8 cellular contexts compared by ENCODE assay signal in the genomic region with DNA sequence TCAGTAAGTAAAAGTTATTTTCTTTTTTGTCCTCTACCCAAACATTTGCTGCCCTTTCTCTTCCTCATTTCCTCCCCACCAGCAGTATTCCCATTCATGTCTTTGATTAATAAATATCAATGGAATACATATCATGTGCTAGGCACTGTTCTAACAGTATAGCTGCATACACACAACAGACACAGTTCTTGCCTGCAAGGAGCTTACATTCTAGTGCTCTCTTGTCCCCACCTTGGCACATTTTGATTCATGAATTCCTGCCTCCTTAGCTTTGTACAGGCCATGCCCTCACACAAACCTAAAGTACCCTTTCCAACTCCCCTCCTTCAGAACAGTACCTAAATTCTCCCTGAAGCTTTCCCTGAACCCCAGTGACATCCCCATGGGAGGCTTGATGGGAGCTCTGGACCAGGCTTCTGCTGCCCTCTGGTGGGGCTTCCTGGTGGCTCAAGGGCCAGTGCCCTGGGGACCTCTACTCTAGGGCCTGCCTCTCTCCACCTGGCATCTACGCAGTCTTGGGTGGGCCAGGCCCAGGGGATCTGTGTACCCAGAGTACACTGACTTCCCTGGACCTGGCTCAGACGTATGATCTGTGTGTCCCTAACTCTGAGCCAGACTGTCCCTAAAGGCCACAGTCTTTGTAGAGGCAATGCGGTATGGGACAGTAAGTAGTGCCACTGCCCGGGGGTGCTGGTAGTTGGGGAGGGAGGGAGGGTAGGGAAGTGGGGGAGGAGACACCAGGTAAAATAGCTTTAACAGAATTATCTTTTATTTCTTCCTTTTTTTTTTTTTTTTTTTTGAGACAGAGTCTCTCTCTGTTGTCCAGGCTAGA. TPM values are rescaled to one million over a fixed set of nuclear protein-coding genes. Genes with fewer than 3 reads are reported as not detected.
DNase-seq lines count a peak whose midpoint lies in the region; ATAC-seq and TF ChIP-seq lines count a peak whose summit lies in the region.

No MANE protein-coding gene starts in this region.

- H3K27me3 Mint-ChIP-seq in activated T-cell treated with anti-CD3 and anti-CD28 coated beads, Interleukin-2, amount 50 U/mL, for 72 hours (ENCODE audit: low read depth): no peaks in the 10 kb centered on the region

- intact Hi-C loops in posterior cingulate gyrus (cut with DNase I): loop anchor here (1.0 to 10.0 kb wide), 4 partner anchors 49 to 277 kb away; partner anchors contain the start of gene PLEKHA7

- in situ Hi-C loops in ACHN (cut with HindIII; ENCODE audit: low pct_ligation_motif_present, low pct_unique_long_range_greater_than_20kb, low sequenced_read_pairs): loop anchor here (25.0 kb wide), 1 partner anchor 126 kb away; no protein-coding TSS in a partner anchor

- peak; percentile 60 for DNase-seq in ACHN
- DNase-seq in GM10266 (ENCODE audit: extremely low spot score): peak; percentile 60
- DNase-seq in NCI-H460 (ENCODE audit: extremely low read depth, low read depth): peak; percentile 40
- peak; percentile 65 to 69 for DNase-seq in activated T-cell treated with anti-CD3 and anti-CD28 coated beads, Interleukin-2, amount 50 U/mL, for 72 hours
- peak; percentile 38 for DNase-seq in globus pallidus (ENCODE audit: low spot score)
- DNase-seq in posterior cingulate gyrus: peak in 9 of 10 donors; percentile 24 to 94 (median 72)
- no peak for DNase-seq in cortex of kidney (lab: John Stamatoyannopoulos, UW)

- no peaks in the 10 kb centered on the region for H3K4me1 Mint-ChIP-seq in activated T-cell treated with anti-CD3 and anti-CD28 coated beads, Interleukin-2, amount 50 U/mL, for 72 hours (ENCODE audit: low read depth)

- peak; percentile 78 for ATAC-seq in HG02884 (IDR thresholded peaks at IDR 0.05; ENCODE audit: unreplicated experiment)
- ATAC-seq in activated T-cell treated with anti-CD3 and anti-CD28 coated beads, Interleukin-2, amount 50 U/mL, for 72 hours (replicated peaks in 1 of 2): peak; percentile 87 to 89

- H3K9me3 Mint-ChIP-seq in activated T-cell treated with anti-CD3 and anti-CD28 coated beads, Interleukin-2, amount 50 U/mL, for 72 hours: no peaks in the 10 kb centered on the region

- TF ChIP-seq CTCF in GM10266 (IDR thresholded peaks at IDR 0.05; ENCODE audit: control insufficient read depth, insufficient read depth, low read depth, missing control alignments): peak; percentile 77

- no peak overlapping the region for H3K27ac Mint-ChIP-seq in activated T-cell treated with anti-CD3 and anti-CD28 coated beads, Interleukin-2, amount 50 U/mL, for 72 hours

- no peaks in the 10 kb centered on the region for H3K36me3 Mint-ChIP-seq in activated T-cell treated with anti-CD3 and anti-CD28 coated beads, Interleukin-2, amount 50 U/mL, for 72 hours (ENCODE audit: insufficient read depth in 2 of 2)

- H3K4me3 Mint-ChIP-seq in activated T-cell treated with anti-CD3 and anti-CD28 coated beads, Interleukin-2, amount 50 U/mL, for 72 hours: no peak overlapping the region

RNA-seq across cellular contexts. Expression of gene RPS13, which starts 14.1 kb away (rescaled TPM):
- total RNA-seq in NCI-H460 (2014; rRNA removed; shearing (Covaris generic)): 2,341 and 2,457 TPM in 2 replicates
- 986 and 1,214 TPM in 2 replicates for polyA plus RNA-seq in NCI-H460 (2014; cell fraction: nucleus; rRNA removed)
- total RNA-seq in activated T-cell treated with anti-CD3 and anti-CD28 coated beads, Interleukin-2, amount 50 U/mL, for 72 hours: 1,000 to 10,000 TPM; 1,459 to 1,466 TPM

RNA-seq across cellular contexts. Expression of gene PLEKHA7, which starts 49.2 kb away (rescaled TPM):
- total RNA-seq in NCI-H460 (2014; rRNA removed; shearing (Covaris generic)): 0.17 and 0.25 TPM in 2 replicates
- 0.21 and 0.42 TPM in 2 replicates for polyA plus RNA-seq in NCI-H460 (2014; cell fraction: nucleus; rRNA removed)
- 10 to 100 TPM in 1 of 2 donors, 1 to 10 TPM in 1; 6.5 to 11.0 TPM for total RNA-seq in activated T-cell treated with anti-CD3 and anti-CD28 coated beads, Interleukin-2, amount 50 U/mL, for 72 hours
